ENCODE assay signal across 8 cellular contexts in genomic region chr4:2468464-2469191, GRCh38. TPM values are rescaled to one million over a fixed set of nuclear protein-coding genes. Genes with fewer than 3 reads are reported as not detected.
DNase-seq lines count a peak whose midpoint lies in the region; ATAC-seq and TF ChIP-seq lines count a peak whose summit lies in the region.

Gene RNF4 (plus strand): TSS chr4:2469106. CDS start chr4:2490494, 21,388 bp downstream.

- no peak for TF ChIP-seq CTCF in RWPE2 (IDR thresholded peaks at IDR 0.05; ENCODE audit: poor library complexity, severe bottlenecking)

- peaks cover 27% of the 10 kb centered on the region for H3K4me1 Mint-ChIP-seq in activated T-helper 2 cell treated with anti-CD3 and anti-CD28 coated beads, Interferon-gamma antibody, Interleukin-2, Interleukin-4, amounts not matched to agents 10 μg/mL and 5 μg/mL and 100 μg/mL, durations not matched to agents 14 hours and 24 hours and 36 hours (ENCODE audit: low read depth)
- peaks cover 24 to 27% of the 10 kb centered on the region in 2 donors for H3K4me1 Mint-ChIP-seq in natural killer cell treated with Interleukin-12 subunit alpha and Interleukin-12 subunit beta and Interleukin-15 and Interleukin-18, amount 100 ng/mL, for 72 hours (ENCODE audit: low read depth in 2 of 2)

- DNase-seq in EH (ENCODE audit: low read depth) (peak; percentile 97), H4 (ENCODE audit: low spot score) (peak; percentile 96), LoVo (ENCODE audit: low spot score) (peak; percentile 97), RWPE2 (ENCODE audit: low spot score) (peak; percentile 94), fibroblast of peridontal ligament (ENCODE audit: extremely low read depth) (peak; percentile 94)
- peak; percentile 96 for DNase-seq in activated T-helper 2 cell treated with anti-CD3 and anti-CD28 coated beads, Interferon-gamma antibody, Interleukin-2, Interleukin-4, amounts not matched to agents 10 μg/mL and 5 μg/mL and 100 μg/mL, durations not matched to agents 14 hours and 24 hours and 36 hours (ENCODE audit: low spot score)
- DNase-seq in natural killer cell treated with Interleukin-12 subunit alpha and Interleukin-12 subunit beta and Interleukin-15 and Interleukin-18, amount 100 ng/mL, for 72 hours (ENCODE audit: low spot score), result peak; percentile 97
- peak; percentile 95 for DNase-seq in stimulated activated naive CD8-positive, alpha-beta T cell treated with anti-CD3 and anti-CD28 coated beads, Interleukin-15, Interleukin-2, amounts not matched to agents 100 U/mL and 50 U/mL, for 24 hours

- H3K4me3 ChIP-seq in RWPE2 (ENCODE audit: severe bottlenecking), result peak within 1 kb of the TSS; percentile 66

- peaks cover 4% of the 10 kb centered on the region for H3K27me3 Mint-ChIP-seq in activated T-helper 2 cell treated with anti-CD3 and anti-CD28 coated beads, Interferon-gamma antibody, Interleukin-2, Interleukin-4, amounts not matched to agents 10 μg/mL and 5 μg/mL and 100 μg/mL, durations not matched to agents 14 hours and 24 hours and 36 hours (ENCODE audit: low read depth)
- no peaks in the 10 kb centered on the region for H3K27me3 Mint-ChIP-seq in natural killer cell treated with Interleukin-12 subunit alpha and Interleukin-12 subunit beta and Interleukin-15 and Interleukin-18, amount 100 ng/mL, for 72 hours

- no peaks in the 10 kb centered on the region for H3K27me3 ChIP-seq in RWPE2 (ENCODE audit: insufficient read depth, poor library complexity, severe bottlenecking)

- peak; percentile 84 for ATAC-seq in RWPE2 (ENCODE audit: low read depth)
- ATAC-seq in natural killer cell treated with Interleukin-12 subunit alpha and Interleukin-12 subunit beta and Interleukin-15 and Interleukin-18, amount 100 ng/mL, for 72 hours, result peak; percentile 91 to 95
- ATAC-seq in stimulated activated naive CD8-positive, alpha-beta T cell treated with anti-CD3 and anti-CD28 coated beads, Interleukin-15, Interleukin-2, amounts not matched to agents 100 U/mL and 50 U/mL, for 24 hours, result peak; percentile 88

- intact Hi-C loops in activated T-helper 2 cell treated with anti-CD3 and anti-CD28 coated beads, Interferon-gamma antibody, Interleukin-2, Interleukin-4, amounts not matched to agents 10 μg/mL and 5 μg/mL and 100 μg/mL, durations not matched to agents 14 hours and 24 hours and 36 hours (cut with micrococcal nuclease), result loop anchor here (1.0 to 10.0 kb wide), 9 partner anchors 16 to 754 kb away; partner anchors contain the start of genes CFAP99, FAM193A, HAUS3 and MXD4

- peaks cover 49% of the 10 kb centered on the region for H3K36me3 Mint-ChIP-seq in activated T-helper 2 cell treated with anti-CD3 and anti-CD28 coated beads, Interferon-gamma antibody, Interleukin-2, Interleukin-4, amounts not matched to agents 10 μg/mL and 5 μg/mL and 100 μg/mL, durations not matched to agents 14 hours and 24 hours and 36 hours (ENCODE audit: low read depth)
- peaks cover 20% of the 10 kb centered on the region for H3K36me3 Mint-ChIP-seq in natural killer cell treated with Interleukin-12 subunit alpha and Interleukin-12 subunit beta and Interleukin-15 and Interleukin-18, amount 100 ng/mL, for 72 hours

- H3K9me3 ChIP-seq in RWPE2 (ENCODE audit: severe bottlenecking), result no peaks in the 10 kb centered on the region

- peaks cover 3% of the 10 kb centered on the region for H3K4me1 ChIP-seq in RWPE2 (ENCODE audit: insufficient read depth, poor library complexity, severe bottlenecking)

- peak within 1 kb of the TSS; percentile 79 for H3K27ac ChIP-seq in RWPE2 (ENCODE audit: poor library complexity, severe bottlenecking)

- peaks cover 34% of the 10 kb centered on the region for H3K36me3 ChIP-seq in RWPE2 (ENCODE audit: low read depth)

- H3K27ac Mint-ChIP-seq in activated T-helper 2 cell treated with anti-CD3 and anti-CD28 coated beads, Interferon-gamma antibody, Interleukin-2, Interleukin-4, amounts not matched to agents 10 μg/mL and 5 μg/mL and 100 μg/mL, durations not matched to agents 14 hours and 24 hours and 36 hours, result peak within 1 kb of the TSS; percentile 96
- H3K27ac Mint-ChIP-seq in natural killer cell treated with Interleukin-12 subunit alpha and Interleukin-12 subunit beta and Interleukin-15 and Interleukin-18, amount 100 ng/mL, for 72 hours, result peak within 1 kb of the TSS; percentile 95 to 97

- H3K4me3 Mint-ChIP-seq in activated T-helper 2 cell treated with anti-CD3 and anti-CD28 coated beads, Interferon-gamma antibody, Interleukin-2, Interleukin-4, amounts not matched to agents 10 μg/mL and 5 μg/mL and 100 μg/mL, durations not matched to agents 14 hours and 24 hours and 36 hours (ENCODE audit: low read depth), result peak within 1 kb of the TSS; percentile 92
- peak within 1 kb of the TSS; percentile 95 for H3K4me3 Mint-ChIP-seq in natural killer cell treated with Interleukin-12 subunit alpha and Interleukin-12 subunit beta and Interleukin-15 and Interleukin-18, amount 100 ng/mL, for 72 hours

- no peaks in the 10 kb centered on the region for H3K9me3 Mint-ChIP-seq in activated T-helper 2 cell treated with anti-CD3 and anti-CD28 coated beads, Interferon-gamma antibody, Interleukin-2, Interleukin-4, amounts not matched to agents 10 μg/mL and 5 μg/mL and 100 μg/mL, durations not matched to agents 14 hours and 24 hours and 36 hours
- H3K9me3 Mint-ChIP-seq in natural killer cell treated with Interleukin-12 subunit alpha and Interleukin-12 subunit beta and Interleukin-15 and Interleukin-18, amount 100 ng/mL, for 72 hours, result no peaks in the 10 kb centered on the region

RNA-seq across cellular contexts. Expression of gene RNF4, which starts in this region (rescaled TPM):
- 72.9 and 126 TPM in 2 replicates for total RNA-seq in H4 (2014; rRNA removed; shearing (Covaris generic))
- 99.0 and 99.1 TPM in 2 replicates for total RNA-seq in activated T-helper 2 cell treated with anti-CD3 and anti-CD28 coated beads, Interferon-gamma antibody, Interleukin-2, Interleukin-4, amounts not matched to agents 10 μg/mL and 5 μg/mL and 100 μg/mL, durations not matched to agents 14 hours and 24 hours and 36 hours
- 100 to 1,000 TPM; 112 to 136 TPM for total RNA-seq in natural killer cell treated with Interleukin-12 subunit alpha and Interleukin-12 subunit beta and Interleukin-15 and Interleukin-18, amount 100 ng/mL, for 72 hours

Comparison
In these comparisons a context has a peak if more than half of its experiments do, and no peak if none do; other contexts are left out.
1. Peak in every context shown above with its lines: DNase-seq, ATAC-seq, H3K4me3 ChIP-seq and H3K27ac ChIP-seq.